ENCODE assay signal across 32 cellular contexts in the genomic region with DNA sequence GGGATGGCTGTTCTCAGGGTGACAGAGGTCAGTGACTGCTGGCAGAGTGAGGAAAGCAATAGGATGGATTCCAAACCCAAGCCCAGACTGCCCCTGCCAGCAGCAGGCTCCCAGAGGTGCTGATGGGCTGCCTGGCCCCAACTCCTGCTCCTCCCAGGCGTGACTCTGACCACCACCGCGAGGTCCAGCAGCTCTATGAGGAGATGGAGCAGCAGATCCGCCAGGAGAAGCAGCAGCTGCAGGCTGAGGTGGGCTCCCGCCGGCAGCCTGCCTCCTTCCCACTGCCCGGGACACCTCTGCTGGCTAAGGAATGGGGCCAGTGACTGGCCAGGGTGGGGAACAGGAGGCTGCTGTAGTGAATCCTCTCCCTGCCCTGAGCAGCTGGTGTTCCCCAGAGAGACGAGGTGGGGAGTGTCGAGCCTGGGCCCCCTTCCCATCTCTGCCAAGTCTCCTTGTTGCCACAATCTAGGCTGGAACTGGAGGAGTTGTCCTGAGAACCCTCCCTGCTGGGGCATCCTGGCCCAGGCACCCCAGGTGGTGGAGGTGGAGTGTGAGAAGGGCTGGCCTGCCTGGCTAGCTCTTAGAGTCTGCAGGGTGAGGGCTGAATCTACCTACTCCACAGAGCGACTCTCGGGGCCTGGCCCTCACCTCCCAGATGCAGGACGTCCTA. TPM values are rescaled to one million over a fixed set of nuclear protein-coding genes. Genes with fewer than 3 reads are reported as not detected.
DNase-seq lines count a peak whose midpoint lies in the region; ATAC-seq and TF ChIP-seq lines count a peak whose summit lies in the region.
"Had no signal": no experiment of that assay in that cellular context is flagged by ENCODE, and none has a peak within 500 bp of the region (broad histone marks: within the 10 kb centered on the region; RNA-seq: fewer than 3 reads in every experiment).

No MANE protein-coding gene starts in this region.

- H3K4me1 Mint-ChIP-seq in activated naive CD4-positive, alpha-beta T cell treated with anti-CD3 and anti-CD28 coated beads for 36 hours (ENCODE audit: low read depth) = no peaks in the 10 kb centered on the region

- no peak overlapping the region for H3K4me3 ChIP-seq in RWPE2 (ENCODE audit: severe bottlenecking)
- H3K4me3 ChIP-seq in tibial artery = no peak overlapping the region
- H3K4me3 ChIP-seq in SJCRH30 = no peak overlapping the region
- H3K4me3 ChIP-seq: GM12878, Peyer's patch, uterus had no signal

- no peaks in the 10 kb centered on the region for H3K36me3 ChIP-seq in RWPE2 (ENCODE audit: low read depth)
- no peaks in the 10 kb centered on the region for H3K36me3 ChIP-seq in tibial artery
- no peaks in the 10 kb centered on the region for H3K36me3 ChIP-seq in SJCRH30
- H3K36me3 ChIP-seq: Peyer's patch, uterus had no signal

- intact Hi-C loops in activated naive CD4-positive, alpha-beta T cell treated with anti-CD3 and anti-CD28 coated beads for 36 hours (cut with micrococcal nuclease) = no loop called here
- intact Hi-C loops in tibial artery (cut with DNase I; ENCODE audit: low total_unique reads) = no loop called here

- H3K27me3 ChIP-seq in RWPE2 (ENCODE audit: insufficient read depth, poor library complexity, severe bottlenecking) (no peaks in the 10 kb centered on the region), tibial artery (peaks cover 0 to 6% of the 10 kb centered on the region in 2 donors), SJCRH30 (peaks cover 10% of the 10 kb centered on the region; the same call in 1 of the 2 replicates)
- H3K27me3 ChIP-seq: Peyer's patch, uterus had no signal

- DNase-seq in activated naive CD4-positive, alpha-beta T cell treated with anti-CD3 and anti-CD28 coated beads for 36 hours = peak; percentile 2
- DNase-seq in activated naive CD4-positive, alpha-beta T cell treated with Interleukin-2 at 50 U/mL for 16 hours = no peak
- DNase-seq in RWPE2 (ENCODE audit: low spot score) (no peak), mesenteric fat pad (ENCODE audit: low spot score) (peak; percentile 60), tibial artery (peak; percentile 8 to 54), RKO (ENCODE audit: low spot score) (no peak), SJCRH30 (no peak)
- DNase-seq: ACHN; activated CD4-positive, alpha-beta T cell treated with anti-CD3 and anti-CD28 coated beads for 4 hours; activated CD8-positive, alpha-beta memory T cell treated with anti-CD3 and anti-CD28 coated beads for 24 hours; activated T-cell treated with anti-CD3 and anti-CD28 coated beads for 4 hours; central memory CD4-positive, alpha-beta T cell; cortex of kidney; Kasumi-1; midbrain; naive B cell; NCI-H1436; NCI-H2081; NCI-H345; occipital lobe; SIG-M5; stimulated activated naive CD4-positive, alpha-beta T cell; SW 1271; T-helper 9 cell; uterus had no signal

- H3K4me3 Mint-ChIP-seq in activated naive CD4-positive, alpha-beta T cell treated with anti-CD3 and anti-CD28 coated beads for 36 hours = no peak overlapping the region
- H3K4me3 Mint-ChIP-seq: B cell, naive B cell had no signal

- H3K9me3 Mint-ChIP-seq in activated naive CD4-positive, alpha-beta T cell treated with anti-CD3 and anti-CD28 coated beads for 36 hours = no peaks in the 10 kb centered on the region

- H3K27ac Mint-ChIP-seq in activated naive CD4-positive, alpha-beta T cell treated with anti-CD3 and anti-CD28 coated beads for 36 hours = no peak overlapping the region
- H3K27ac Mint-ChIP-seq: B cell had no signal

- TF ChIP-seq CTCF in RWPE2 (IDR thresholded peaks at IDR 0.05; ENCODE audit: poor library complexity, severe bottlenecking) (no peak), tibial artery (IDR thresholded peaks at IDR 0.05) (no peak)

- H3K36me3 Mint-ChIP-seq in activated naive CD4-positive, alpha-beta T cell treated with anti-CD3 and anti-CD28 coated beads for 36 hours (ENCODE audit: low read depth) = no peaks in the 10 kb centered on the region
- H3K36me3 Mint-ChIP-seq: naive B cell had no signal

- H3K9me3 ChIP-seq in RWPE2 (ENCODE audit: severe bottlenecking) (no peaks in the 10 kb centered on the region), tibial artery (no peaks in the 10 kb centered on the region), SJCRH30 (replicated peaks) (no peaks in the 10 kb centered on the region)
- H3K9me3 ChIP-seq: Peyer's patch, uterus had no signal

- CTCF ChIA-PET in activated naive CD4-positive, alpha-beta T cell treated with anti-CD3 and anti-CD28 coated beads for 36 hours (lab: Charles Lee) = interaction anchor here (0.9 kb wide), 1 partner anchor 48 kb away, joined by 6 read pairs; no protein-coding TSS in a partner anchor

- H3K4me1 ChIP-seq in RWPE2 (ENCODE audit: insufficient read depth, poor library complexity, severe bottlenecking) (peaks cover 6% of the 10 kb centered on the region), tibial artery (no peaks in the 10 kb centered on the region), SJCRH30 (no peaks in the 10 kb centered on the region)
- H3K4me1 ChIP-seq: uterus had no signal

- H3K27ac ChIP-seq in RWPE2 (ENCODE audit: poor library complexity, severe bottlenecking) (no peak overlapping the region), tibial artery (no peak overlapping the region), SJCRH30 (no peak overlapping the region)
- H3K27ac ChIP-seq: Peyer's patch, uterus had no signal

- ATAC-seq in RWPE2 (ENCODE audit: low read depth) = 0 out of 3 replicates have a peak, but pooled peaks have one; percentile 20
- no peak for ATAC-seq in HG03108 (IDR thresholded peaks at IDR 0.05; ENCODE audit: unreplicated experiment)
- ATAC-seq: GM12878 had no signal

- no peaks in the 10 kb centered on the region for H3K27me3 Mint-ChIP-seq in activated naive CD4-positive, alpha-beta T cell treated with anti-CD3 and anti-CD28 coated beads for 36 hours (ENCODE audit: low read depth)
- H3K27me3 Mint-ChIP-seq: B cell had no signal

RNA-seq across cellular contexts. Expression of a gene that starts 20.4 kb away (rescaled TPM):
- under 1 TPM in 1 of 2 experiments, not detected in 1; 0.05 TPM for total RNA-seq in activated naive CD4-positive, alpha-beta T cell treated with anti-CD3 and anti-CD28 coated beads for 36 hours
- 0.35 TPM for total RNA-seq in mesenteric fat pad
- not detected in 2 replicates for total RNA-seq in SJCRH30 (2014; rRNA removed; shearing (Covaris generic))
- total RNA-seq: fibroblast of villous mesenchyme, H4, occipital lobe, pulmonary artery endothelial cell had no signal

RNA-seq across cellular contexts. Expression of a gene that starts 39.5 kb away (rescaled TPM):
- 10 to 100 TPM; 90.1 to 92.3 TPM for total RNA-seq in activated naive CD4-positive, alpha-beta T cell treated with anti-CD3 and anti-CD28 coated beads for 36 hours
- total RNA-seq in mesenteric fat pad = 245 TPM
- 56.1 and 57.8 TPM in 2 replicates for total RNA-seq in SJCRH30 (2014; rRNA removed; shearing (Covaris generic))

Comparison
In these comparisons a context has a peak if more than half of its experiments do, and no peak if none do; other contexts are left out.
1. DNase-seq: peak in activated naive CD4-positive, alpha-beta T cell treated with anti-CD3 and anti-CD28 coated beads for 36 hours (single experiment), mesenteric fat pad (single experiment) and tibial artery (2 of 2); none in activated naive CD4-positive, alpha-beta T cell treated with Interleukin-2 at 50 U/mL for 16 hours (single experiment), RWPE2 (single experiment), RKO (single experiment) and SJCRH30 (0 of 2).